ENCODE assay signal across 7 cellular contexts in the genomic region with DNA sequence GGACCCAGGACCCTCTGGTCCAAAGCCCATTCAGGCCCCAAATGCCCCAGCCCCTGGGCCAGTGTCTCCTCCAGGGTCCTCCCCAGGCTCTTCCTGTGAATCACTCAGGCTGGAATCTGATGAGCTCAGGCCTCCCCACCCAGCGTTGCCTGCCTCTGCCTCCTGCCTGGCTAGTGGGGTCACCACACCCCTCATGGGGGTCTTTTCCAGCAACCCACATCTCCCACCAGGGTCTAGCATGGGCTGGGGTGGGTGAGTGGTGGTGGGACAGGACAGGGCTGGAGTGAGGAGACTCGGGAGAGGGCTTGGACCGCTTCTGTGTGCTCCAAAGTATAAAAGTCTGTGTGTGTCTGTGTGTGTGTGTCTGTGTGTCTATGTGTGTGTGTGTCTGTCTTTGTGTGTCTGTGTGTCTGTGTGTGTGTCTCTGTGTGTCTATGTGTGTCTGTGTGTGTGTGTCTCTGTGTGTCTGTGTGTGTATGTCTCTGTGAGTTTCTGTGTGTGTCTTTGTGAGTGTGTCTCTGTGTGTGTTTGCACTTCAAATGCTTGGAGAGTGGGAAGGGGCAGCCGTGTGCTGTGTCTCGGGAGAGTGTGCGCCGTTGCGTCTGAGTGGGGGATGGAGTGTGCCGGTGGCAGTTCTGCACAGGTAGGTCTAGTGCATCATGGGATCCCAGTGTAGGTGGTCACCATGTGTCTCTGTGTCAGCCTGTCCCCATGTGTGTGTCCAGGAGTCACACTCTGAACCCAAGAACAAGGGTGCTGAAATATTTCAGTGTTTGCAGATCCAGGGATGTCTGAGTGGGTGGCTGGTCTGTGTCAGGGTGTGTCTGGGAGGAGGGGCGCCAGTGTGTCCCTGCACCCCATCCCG. TPM values are rescaled to one million over a fixed set of nuclear protein-coding genes. Genes with fewer than 3 reads are reported as not detected.
DNase-seq lines count a peak whose midpoint lies in the region; TF ChIP-seq lines count a peak whose summit lies in the region.
"Had no signal": no experiment of that assay in that cellular context is flagged by ENCODE, and none has a peak within 500 bp of the region (broad histone marks: within the 10 kb centered on the region; RNA-seq: fewer than 3 reads in every experiment).

No MANE protein-coding gene starts in this region.

- POLR2A ChIA-PET in activated CD4-positive, alpha-beta T cell treated with anti-CD3 and anti-CD28 coated beads, Interleukin-2, amount 10 ng/mL, durations not matched to agents 7 days and 5 days (lab: Charles Lee): no interaction called here

- H3K4me3 ChIP-seq in fibroblast of the aortic adventitia (ENCODE audit: low read depth, low read length) (no peak overlapping the region), tibial nerve (no peak overlapping the region)

- CTCF ChIA-PET in activated CD4-positive, alpha-beta T cell treated with anti-CD3 and anti-CD28 coated beads, Interleukin-2, amount 10 ng/mL, durations not matched to agents 7 days and 5 days (lab: Charles Lee): interaction anchor here (0.8 to 1.6 kb wide), 5 partner anchors 15 to 61 kb away, joined by 3 to 4 read pairs (median 3); no protein-coding TSS in a partner anchor

- TF ChIP-seq POLR2A in tibial nerve (IDR thresholded peaks at IDR 0.05): no peak

- TF ChIP-seq CTCF in fibroblast of the aortic adventitia (IDR thresholded peaks at IDR 0.05; ENCODE audit: insufficient read depth, low read length) (peak; percentile 16), tibial nerve (IDR thresholded peaks at IDR 0.05) (no peak)

- no peak for DNase-seq in activated CD4-positive, alpha-beta T cell treated with anti-CD3 and anti-CD28 coated beads, Interleukin-2, amount 10 ng/mL, durations not matched to agents 7 days and 5 days
- no peak for DNase-seq in activated CD4-positive, alpha-beta T cell treated with anti-CD3 and anti-CD28 coated beads for 1 hour
- DNase-seq in fibroblast of the aortic adventitia (ENCODE audit: low read depth) (peak; percentile 59), tibial nerve (ENCODE audit: low spot score in 2 of 2) (no peak), NCI-H1930 (lab: John Stamatoyannopoulos, UW) (no peak), NCI-H187 treated with DMSO at 0.1 percent for 48 hours (lab: John Stamatoyannopoulos, UW) (no peak)

- no peak for TF ChIP-seq EP300 in tibial nerve (IDR thresholded peaks at IDR 0.05)

- no peaks in the 10 kb centered on the region for H3K27me3 ChIP-seq in tibial nerve

- H3K27ac ChIP-seq in tibial nerve: peak overlapping the region; percentile 56 to 80 (median 74)
- H3K27ac ChIP-seq: C4-2B had no signal

- peak overlapping the region; percentile 86 for H3K27ac Mint-ChIP-seq in activated CD4-positive, alpha-beta T cell treated with anti-CD3 and anti-CD28 coated beads, Interleukin-2, amount 10 ng/mL, durations not matched to agents 7 days and 5 days

- 57% methylated on average over 7 to 11 of the region's 11 CpGs for WGBS in tibial nerve, 2 donors

- H3K4me1 ChIP-seq in tibial nerve: peaks cover 0 to 67% (median 33%) of the 10 kb centered on the region in 4 donors

- H3K36me3 ChIP-seq in tibial nerve: peaks cover 0 to 12% (median 0%) of the 10 kb centered on the region in 3 donors

- H3K9me3 ChIP-seq in tibial nerve: no peaks in the 10 kb centered on the region

- H3K4me3 Mint-ChIP-seq in activated CD4-positive, alpha-beta T cell treated with anti-CD3 and anti-CD28 coated beads, Interleukin-2, amount 10 ng/mL, durations not matched to agents 7 days and 5 days: no peak overlapping the region

- H3K4me1 Mint-ChIP-seq in activated CD4-positive, alpha-beta T cell treated with anti-CD3 and anti-CD28 coated beads, Interleukin-2, amount 10 ng/mL, durations not matched to agents 7 days and 5 days: peaks cover 55% of the 10 kb centered on the region

- H3K9me3 Mint-ChIP-seq in activated CD4-positive, alpha-beta T cell treated with anti-CD3 and anti-CD28 coated beads, Interleukin-2, amount 10 ng/mL, durations not matched to agents 7 days and 5 days: no peaks in the 10 kb centered on the region

- no peaks in the 10 kb centered on the region for H3K27me3 Mint-ChIP-seq in activated CD4-positive, alpha-beta T cell treated with anti-CD3 and anti-CD28 coated beads, Interleukin-2, amount 10 ng/mL, durations not matched to agents 7 days and 5 days

- no peaks in the 10 kb centered on the region for H3K36me3 Mint-ChIP-seq in activated CD4-positive, alpha-beta T cell treated with anti-CD3 and anti-CD28 coated beads, Interleukin-2, amount 10 ng/mL, durations not matched to agents 7 days and 5 days (ENCODE audit: low read depth)

RNA-seq across cellular contexts. Expression of gene RIN1, which starts 8.8 kb away (rescaled TPM):
- total RNA-seq in activated CD4-positive, alpha-beta T cell treated with anti-CD3 and anti-CD28 coated beads, Interleukin-2, amount 10 ng/mL, durations not matched to agents 7 days and 5 days: 1 to 10 TPM; 1.1 to 1.6 TPM
- 10.1 and 45.3 TPM in 2 replicates for total RNA-seq in fibroblast of the aortic adventitia (ENCODE audit: low replicate concordance)
- total RNA-seq in tibial nerve: 10 to 100 TPM in 1 of 4 donors, 1 to 10 TPM in 3; 2.4 to 14.1 (median 4.1) TPM

RNA-seq across cellular contexts. Expression of gene CD248, which starts 10.6 kb away (rescaled TPM):
- total RNA-seq in activated CD4-positive, alpha-beta T cell treated with anti-CD3 and anti-CD28 coated beads, Interleukin-2, amount 10 ng/mL, durations not matched to agents 7 days and 5 days: 1 to 10 TPM; 2.4 to 2.5 TPM
- total RNA-seq in fibroblast of the aortic adventitia (ENCODE audit: low replicate concordance) (99.1 and 193 TPM in 2 replicates), tibial nerve (10 to 100 TPM; 29.9 to 69.7 (median 47.3) TPM)

RNA-seq across cellular contexts. Expression of gene BRMS1, which starts 17.5 kb away (rescaled TPM):
- total RNA-seq in activated CD4-positive, alpha-beta T cell treated with anti-CD3 and anti-CD28 coated beads, Interleukin-2, amount 10 ng/mL, durations not matched to agents 7 days and 5 days: 10 to 100 TPM; 47.4 to 48.0 TPM
- 22.6 and 38.5 TPM in 2 replicates for total RNA-seq in fibroblast of the aortic adventitia (ENCODE audit: low replicate concordance)
- 10 to 100 TPM; 27.2 to 44.7 (median 34.8) TPM for total RNA-seq in tibial nerve

RNA-seq across cellular contexts. Expression of gene B4GAT1, which starts 20.0 kb away (rescaled TPM):
- total RNA-seq in activated CD4-positive, alpha-beta T cell treated with anti-CD3 and anti-CD28 coated beads, Interleukin-2, amount 10 ng/mL, durations not matched to agents 7 days and 5 days: 1 to 10 TPM; 8.5 to 9.4 TPM
- 21.5 and 36.3 TPM in 2 replicates for total RNA-seq in fibroblast of the aortic adventitia (ENCODE audit: low replicate concordance)
- 100 to 1,000 TPM in 1 of 4 donors, 10 to 100 TPM in 3; 53.4 to 105 (median 97.6) TPM for total RNA-seq in tibial nerve

RNA-seq across cellular contexts. Expression of gene TMEM151A, which starts 35.7 kb away (rescaled TPM):
- total RNA-seq in activated CD4-positive, alpha-beta T cell treated with anti-CD3 and anti-CD28 coated beads, Interleukin-2, amount 10 ng/mL, durations not matched to agents 7 days and 5 days: not detected
- 0.27 and 0.41 TPM in 2 replicates for total RNA-seq in fibroblast of the aortic adventitia (ENCODE audit: low replicate concordance)
- not detected for total RNA-seq in tibial nerve

Comparison
In these comparisons a context has a peak if more than half of its experiments do, and no peak if none do; other contexts are left out.
1. RNA of gene CD248, which starts 10.6 kb away (total RNA-seq): 99.1 to 193 TPM in fibroblast of the aortic adventitia and 29.9 to 69.7 TPM in tibial nerve; 2.4 to 2.5 TPM in activated CD4-positive, alpha-beta T cell treated with anti-CD3 and anti-CD28 coated beads, Interleukin-2, amount 10 ng/mL, durations not matched to agents 7 days and 5 days; every median in the first group is over 4 times any median in the second.